ENCODE assay signal across 19 cellular contexts in genomic region chr12:115394498-115395220, GRCh38.
DNase-seq lines count a peak whose midpoint lies in the region; TF ChIP-seq lines count a peak whose summit lies in the region.
"Had no signal": no experiment of that assay in that cellular context is flagged by ENCODE, and none has a peak within 500 bp of the region (broad histone marks: within the 10 kb centered on the region; RNA-seq: fewer than 3 reads in every experiment).

No MANE protein-coding gene starts in this region.

- no peaks in the 10 kb centered on the region for H3K36me3 Mint-ChIP-seq in osteocyte (ENCODE audit: unreplicated experiment)
- H3K36me3 Mint-ChIP-seq in activated naive CD4-positive, alpha-beta T cell treated with anti-CD3 and anti-CD28 coated beads for 36 hours (ENCODE audit: low read depth): no peaks in the 10 kb centered on the region
- H3K36me3 Mint-ChIP-seq: CD14-positive monocyte, naive B cell had no signal

- no peaks in the 10 kb centered on the region for H3K4me1 Mint-ChIP-seq in osteocyte (ENCODE audit: unreplicated experiment)
- H3K4me1 Mint-ChIP-seq in activated naive CD4-positive, alpha-beta T cell treated with anti-CD3 and anti-CD28 coated beads for 36 hours (ENCODE audit: low read depth): no peaks in the 10 kb centered on the region
- H3K4me1 Mint-ChIP-seq: CD14-positive monocyte, naive B cell had no signal

- no peak overlapping the region for H3K4me3 Mint-ChIP-seq in osteocyte (ENCODE audit: unreplicated experiment)
- no peak overlapping the region for H3K4me3 Mint-ChIP-seq in activated naive CD4-positive, alpha-beta T cell treated with anti-CD3 and anti-CD28 coated beads for 36 hours
- H3K4me3 Mint-ChIP-seq: CD14-positive monocyte; GM23338; naive B cell; stimulated activated naive CD8-positive, alpha-beta T cell treated with anti-CD3 and anti-CD28 coated beads, Interleukin-15, Interleukin-2, amounts not matched to agents 100 ng/mL and 50 ng/mL, for 24 hours had no signal

- intact Hi-C loops in activated naive CD4-positive, alpha-beta T cell treated with anti-CD3 and anti-CD28 coated beads for 36 hours (cut with micrococcal nuclease): no loop called here

- H3K27me3 Mint-ChIP-seq in osteocyte (ENCODE audit: unreplicated experiment): peaks cover 9% of the 10 kb centered on the region
- no peaks in the 10 kb centered on the region for H3K27me3 Mint-ChIP-seq in activated naive CD4-positive, alpha-beta T cell treated with anti-CD3 and anti-CD28 coated beads for 36 hours (ENCODE audit: low read depth)
- H3K27me3 Mint-ChIP-seq: stimulated activated naive CD8-positive, alpha-beta T cell treated with anti-CD3 and anti-CD28 coated beads, Interleukin-15, Interleukin-2, amounts not matched to agents 100 ng/mL and 50 ng/mL, for 24 hours had no signal

- CTCF ChIA-PET in activated naive CD4-positive, alpha-beta T cell treated with anti-CD3 and anti-CD28 coated beads for 36 hours (lab: Charles Lee): no interaction called here

- H3K9me3 Mint-ChIP-seq in osteocyte (ENCODE audit: unreplicated experiment): no peaks in the 10 kb centered on the region
- peaks cover 24% of the 10 kb centered on the region for H3K9me3 Mint-ChIP-seq in activated naive CD4-positive, alpha-beta T cell treated with anti-CD3 and anti-CD28 coated beads for 36 hours

- H3K27ac Mint-ChIP-seq in osteocyte (ENCODE audit: unreplicated experiment): no peak overlapping the region
- H3K27ac Mint-ChIP-seq in activated naive CD4-positive, alpha-beta T cell treated with anti-CD3 and anti-CD28 coated beads for 36 hours: no peak overlapping the region
- H3K27ac Mint-ChIP-seq: activated T-helper 2 cell treated with anti-CD3 and anti-CD28 coated beads, Interferon-gamma antibody, Interleukin-2, Interleukin-4, amounts not matched to agents 10 μg/mL and 5 μg/mL and 100 μg/mL, durations not matched to agents 14 hours and 24 hours and 36 hours; CD14-positive monocyte; GM23338; naive B cell; stimulated activated naive CD8-positive, alpha-beta T cell treated with anti-CD3 and anti-CD28 coated beads, Interleukin-15, Interleukin-2, amounts not matched to agents 100 ng/mL and 50 ng/mL, for 24 hours had no signal

- TF ChIP-seq CTCF in osteocyte (IDR thresholded peaks at IDR 0.05): no peak

- DNase-seq in NCI-H1105 treated with DMSO at 0.1 percent for 48 hours (lab: John Stamatoyannopoulos, UW): peak; percentile 24
- DNase-seq in NCI-H1105 (lab: John Stamatoyannopoulos, UW): no peak
- DNase-seq in M059J (ENCODE audit: low read depth): peak; percentile 4
- DNase-seq in amniotic epithelial cell (ENCODE audit: low read depth): peak; percentile 46
- peak; percentile 7 for DNase-seq in osteocyte (ENCODE audit: extremely low spot score, unreplicated experiment)
- no peak for DNase-seq in cortex of kidney (lab: John Stamatoyannopoulos, UW)
- DNase-seq in occipital lobe (lab: John Stamatoyannopoulos, UW): no peak
- no peak for DNase-seq in activated naive CD4-positive, alpha-beta T cell treated with anti-CD3 and anti-CD28 coated beads for 36 hours
- DNase-seq: 8988T; naive B cell; NCI-H1930; NK-92 treated with Interleukin-12 subunit alpha and Interleukin-12 subunit beta, amount 100 ng/mL, for 24 hours; psoas muscle; stimulated activated CD4-positive, alpha-beta T cell treated with anti-CD3 and anti-CD28 coated beads, Interleukin-15, amount 100 ng/mL, for 24 hours; T-helper 1 cell had no signal

Comparison
In these comparisons a context has a peak if more than half of its experiments do, and no peak if none do; other contexts are left out.
1. DNase-seq: peak in NCI-H1105 treated with DMSO at 0.1 percent for 48 hours (single experiment), M059J (single experiment), amniotic epithelial cell (single experiment) and osteocyte (single experiment); none in NCI-H1105 (single experiment), cortex of kidney (single experiment), occipital lobe (single experiment) and activated naive CD4-positive, alpha-beta T cell treated with anti-CD3 and anti-CD28 coated beads for 36 hours (single experiment).